Comparison of ENCODE assay signal across 20 cellular contexts in the genomic region with DNA sequence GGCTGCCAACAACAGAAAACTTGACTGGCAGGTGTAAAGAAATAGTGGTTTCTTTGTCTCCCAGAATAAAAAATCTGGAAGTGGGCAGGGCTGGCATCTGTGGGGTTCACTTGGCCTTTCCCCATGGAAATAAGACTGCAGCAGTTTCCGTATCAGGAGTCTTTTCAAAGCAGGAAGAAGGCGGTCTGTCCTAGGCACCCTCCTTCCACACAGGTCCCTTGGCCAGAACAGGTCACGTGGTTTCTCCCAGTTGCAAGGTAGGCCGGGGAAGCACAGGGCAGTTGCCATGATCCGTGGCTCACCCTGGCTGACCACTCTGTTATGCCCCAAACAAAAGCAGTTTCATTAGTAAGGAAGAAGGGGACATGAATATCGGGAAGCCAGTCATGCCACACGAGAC. TPM values are rescaled to one million over a fixed set of nuclear protein-coding genes. Genes with fewer than 3 reads are reported as not detected.
DNase-seq lines count a peak whose midpoint lies in the region; ATAC-seq, FAIRE-seq and TF ChIP-seq lines count a peak whose summit lies in the region.
"Had no signal": no experiment of that assay in that cellular context is flagged by ENCODE, and none has a peak within 500 bp of the region (broad histone marks: within the 10 kb centered on the region; RNA-seq: fewer than 3 reads in every experiment).

No MANE protein-coding gene starts in this region.

- intact Hi-C loops in upper lobe of right lung (cut with DNase I) = no loop called here

- H3K23ac ChIP-seq in H1 (ENCODE audit: insufficient read length) (no peak overlapping the region), neuronal stem cell (ENCODE audit: low read depth, low read length, poor library complexity) (no peak overlapping the region)

- no peaks in the 10 kb centered on the region for H3K36me3 Mint-ChIP-seq in stimulated activated naive CD8-positive, alpha-beta T cell treated with anti-CD3 and anti-CD28 coated beads, Interleukin-15, Interleukin-2, amounts not matched to agents 100 ng/mL and 50 ng/mL, for 24 hours (ENCODE audit: low read depth)

- H3K14ac ChIP-seq in H1 (ENCODE audit: insufficient read length) = no peak overlapping the region
- peak overlapping the region; percentile 47 for H3K14ac ChIP-seq in neuronal stem cell (ENCODE audit: low read length)

- peak overlapping the region; percentile 41 for H3K27ac Mint-ChIP-seq in stimulated activated naive CD8-positive, alpha-beta T cell treated with anti-CD3 and anti-CD28 coated beads, Interleukin-15, Interleukin-2, amounts not matched to agents 100 ng/mL and 50 ng/mL, for 24 hours

- H4K91ac ChIP-seq in H1 (replicated peaks; ENCODE audit: insufficient read length, low read length) (peak overlapping the region; percentile 72), neuronal stem cell (ENCODE audit: low read depth, low read length, poor library complexity) (no peak overlapping the region)

- peak overlapping the region; percentile 70; the same call in 1 of the 2 replicates for H2AFZ ChIP-seq in H1 (ENCODE audit: low read length)
- H2AFZ ChIP-seq in neuronal stem cell (ENCODE audit: low read length) = peak overlapping the region; percentile 56

- no peaks in the 10 kb centered on the region for H3K9me3 Mint-ChIP-seq in stimulated activated naive CD8-positive, alpha-beta T cell treated with anti-CD3 and anti-CD28 coated beads, Interleukin-15, Interleukin-2, amounts not matched to agents 100 ng/mL and 50 ng/mL, for 24 hours

- H3K27me3 Mint-ChIP-seq in stimulated activated naive CD8-positive, alpha-beta T cell treated with anti-CD3 and anti-CD28 coated beads, Interleukin-15, Interleukin-2, amounts not matched to agents 100 ng/mL and 50 ng/mL, for 24 hours = no peaks in the 10 kb centered on the region

- no peak for ATAC-seq in stimulated activated naive CD8-positive, alpha-beta T cell treated with anti-CD3 and anti-CD28 coated beads, Interleukin-15, Interleukin-2, amounts not matched to agents 100 U/mL and 50 U/mL, for 24 hours
- ATAC-seq in upper lobe of right lung (peak; percentile 20), GM21360 (IDR thresholded peaks at IDR 0.05; ENCODE audit: unreplicated experiment) (no peak)
- ATAC-seq: Right ventricle myocardium inferior had no signal

- no peak overlapping the region for H4K5ac ChIP-seq in H1 (ENCODE audit: insufficient read length, low read depth, low read length)

- H3K36me3 ChIP-seq in H1 (ENCODE audit: control insufficient read depth in 2 of 4, insufficient read depth in 4 of 4, low read length in 3 of 4) = no peaks in the 10 kb centered on the region; a peak in 1 of 8 replicates
- H3K36me3 ChIP-seq in neuronal stem cell (replicated peaks in 1 of 2; ENCODE audit: control insufficient read depth in 2 of 2, insufficient read depth in 2 of 2, low read length in 2 of 2) = no peaks in the 10 kb centered on the region
- H3K36me3 ChIP-seq in upper lobe of right lung = no peaks in the 10 kb centered on the region

- H3K4ac ChIP-seq in H1 (replicated peaks; ENCODE audit: insufficient read length, low read depth, low read length) (no peak overlapping the region), neuronal stem cell (ENCODE audit: low read length) (no peak overlapping the region)

- H2BK15ac ChIP-seq in H1 (ENCODE audit: low read length) = no peak overlapping the region
- no peak overlapping the region for H2BK15ac ChIP-seq in neuronal stem cell (ENCODE audit: low read length)

- H3K4me1 Mint-ChIP-seq in stimulated activated naive CD8-positive, alpha-beta T cell treated with anti-CD3 and anti-CD28 coated beads, Interleukin-15, Interleukin-2, amounts not matched to agents 100 ng/mL and 50 ng/mL, for 24 hours (ENCODE audit: low read depth) = peaks cover 20% of the 10 kb centered on the region

- peaks cover 0 to 5% of the 10 kb centered on the region in 2 experiments; a peak in 1 of 4 replicates for H3K79me2 ChIP-seq in H1 (ENCODE audit: control insufficient read depth in 1 of 2, insufficient read depth in 2 of 2, low read length in 2 of 2)

- peaks cover 10% of the 10 kb centered on the region; the same call in 1 of the 2 replicates for H3K23me2 ChIP-seq in H1 (ENCODE audit: low read depth, low read length)

- no peak for TF ChIP-seq POLR2A in H1 (IDR thresholded peaks at IDR 0.05; ENCODE audit: control extremely low read depth in 1 of 2, low read depth in 2 of 2, low read length in 2 of 2)

- H3K4me3 Mint-ChIP-seq in stimulated activated naive CD8-positive, alpha-beta T cell treated with anti-CD3 and anti-CD28 coated beads, Interleukin-15, Interleukin-2, amounts not matched to agents 100 ng/mL and 50 ng/mL, for 24 hours = no peak overlapping the region

- H3K4me2 ChIP-seq in H1 (ENCODE audit: insufficient read depth in 1 of 2, low read depth in 2 of 2, low read length in 2 of 2) = no peak overlapping the region
- H3K4me2 ChIP-seq in neuronal stem cell (ENCODE audit: insufficient read depth, low read length, poor library complexity, severe bottlenecking) = no peak overlapping the region

- H3K79me1 ChIP-seq in H1 (ENCODE audit: low read depth, low read length) (no peaks in the 10 kb centered on the region), neuronal stem cell (ENCODE audit: low read depth, low read length) (no peaks in the 10 kb centered on the region)

- H2AK5ac ChIP-seq in H1 (ENCODE audit: low read depth, low read length) (no peak overlapping the region), neuronal stem cell (ENCODE audit: low read depth, low read length) (no peak overlapping the region)

- no peak for FAIRE-seq in H1 (lab: Jason Lieb, UNC)
- FAIRE-seq: A204.1, H54 had no signal

- TF ChIP-seq CTCF in H1 (IDR thresholded peaks at IDR 0.05; ENCODE audit: control extremely low read depth in 1 of 3, insufficient read depth in 1 of 3, low read depth in 1 of 3, low read length in 3 of 3) (no peak), upper lobe of right lung (IDR thresholded peaks at IDR 0.05) (no peak)

- H3K27me3 ChIP-seq in H1 (replicated peaks in 1 of 4; ENCODE audit: control insufficient read depth in 3 of 4, extremely low read depth in 1 of 4, insufficient read depth in 3 of 4, low read length in 3 of 4) = no peaks in the 10 kb centered on the region
- H3K27me3 ChIP-seq in neuronal stem cell (ENCODE audit: control insufficient read depth in 3 of 3, insufficient read depth in 3 of 3, low read depth in 1 of 3, low read length in 3 of 3) = peaks cover 0 to 8% (median 0%) of the 10 kb centered on the region in 3 experiments
- no peaks in the 10 kb centered on the region for H3K27me3 ChIP-seq in upper lobe of right lung

- H3K4me3 ChIP-seq in H1 (ENCODE audit: extremely low read depth in 1 of 4, insufficient read depth in 2 of 4, low read depth in 3 of 4, low read length in 4 of 4) = no peak overlapping the region
- H3K4me3 ChIP-seq in neuronal stem cell (ENCODE audit: low read length in 2 of 2) = no peak overlapping the region
- H3K4me3 ChIP-seq in upper lobe of right lung = no peak overlapping the region

- no peak for TF ChIP-seq EP300 in H1 (IDR thresholded peaks at IDR 0.05; ENCODE audit: borderline replicate concordance in 1 of 2, low read depth in 2 of 2, low read length in 2 of 2)

- H3K27ac ChIP-seq in H1 (ENCODE audit: low read depth, low read length) = no peak overlapping the region; the same call in 1 of the 2 replicates
- no peak overlapping the region for H3K27ac ChIP-seq in neuronal stem cell (replicated peaks; ENCODE audit: low read length)
- H3K27ac ChIP-seq in upper lobe of right lung = no peak overlapping the region
- H3K27ac ChIP-seq: C4-2B had no signal

- H4K8ac ChIP-seq in H1 (ENCODE audit: extremely low read depth, insufficient read depth, low read length) (no peak overlapping the region), neuronal stem cell (ENCODE audit: low read depth, low read length) (no peak overlapping the region)

- peaks cover 0 to 5% (median 1%) of the 10 kb centered on the region in 4 experiments; a peak in 2 of 7 replicates for H3K4me1 ChIP-seq in H1 (replicated peaks in 1 of 4; ENCODE audit: control insufficient read depth in 3 of 4, insufficient read depth in 4 of 4, low read length in 3 of 4)
- H3K4me1 ChIP-seq in neuronal stem cell (ENCODE audit: control insufficient read depth in 2 of 2, insufficient read depth in 1 of 2, low read depth in 1 of 2, low read length in 2 of 2) = peaks cover 3 to 7% of the 10 kb centered on the region in 2 donors
- no peaks in the 10 kb centered on the region for H3K4me1 ChIP-seq in upper lobe of right lung

- H2BK12ac ChIP-seq in H1 (ENCODE audit: low read depth, low read length) (0 out of 2 replicates have a peak overlapping the region, but pooled peaks have one; percentile 81), neuronal stem cell (ENCODE audit: low read length) (no peak overlapping the region)

- no peak for DNase-seq in stimulated activated naive CD8-positive, alpha-beta T cell treated with anti-CD3 and anti-CD28 coated beads, Interleukin-15, Interleukin-2, amounts not matched to agents 100 U/mL and 50 U/mL, for 24 hours
- no peak for DNase-seq in H1 (ENCODE audit: low read depth in 1 of 2, low spot score in 2 of 2)
- DNase-seq in neuronal stem cell (ENCODE audit: low spot score) = no peak
- no peak for DNase-seq in upper lobe of right lung
- DNase-seq in stimulated activated naive CD4-positive, alpha-beta T cell (lab: John Stamatoyannopoulos, UW) = no peak
- no peak for DNase-seq in NCI-H524 treated with DMSO at 0.1 percent for 48 hours (lab: John Stamatoyannopoulos, UW)
- DNase-seq: EL, KG1, NCI-H1092 treated with DMSO at 0.1 percent for 48 hours, NCI-H187 treated with DMSO at 0.1 percent for 48 hours, NCI-H446, NCI-H774 had no signal

- no peak for TF ChIP-seq RAD21 in H1 (IDR thresholded peaks at IDR 0.05 in 1 of 2, conservative IDR thresholded peaks at IDR 0.05 in 1 of 2; ENCODE audit: low read depth in 2 of 2, low read length in 2 of 2)

- H3K56ac ChIP-seq in H1 (replicated peaks; ENCODE audit: insufficient read length, low read depth, low read length) = no peak overlapping the region

- POLR2A ChIA-PET in H1 (lab: Charles Lee; ENCODE audit: partially characterized antibody) = no interaction called here

- no peaks in the 10 kb centered on the region for H3K9me3 ChIP-seq in H1 (ENCODE audit: insufficient read depth in 2 of 2, low read depth in 1 of 2, low read length in 1 of 2)
- peaks cover 0 to 3% of the 10 kb centered on the region in 2 donors for H3K9me3 ChIP-seq in neuronal stem cell (replicated peaks in 1 of 2; ENCODE audit: control insufficient read depth in 2 of 2, insufficient read depth in 1 of 2, low read depth in 1 of 2, low read length in 2 of 2)
- H3K9me3 ChIP-seq in upper lobe of right lung = no peaks in the 10 kb centered on the region

- H2BK20ac ChIP-seq in H1 (ENCODE audit: low read length) = no peak overlapping the region

- no peak overlapping the region for H2BK5ac ChIP-seq in H1 (ENCODE audit: low read depth, low read length)
- peak overlapping the region; percentile 53 for H2BK5ac ChIP-seq in neuronal stem cell (ENCODE audit: low read length)

- H2BK120ac ChIP-seq in H1 (replicated peaks; ENCODE audit: low read depth, low read length) (no peak overlapping the region), neuronal stem cell (ENCODE audit: low read depth, low read length) (no peak overlapping the region)

- H3K9ac ChIP-seq in H1 (replicated peaks in 1 of 4; ENCODE audit: extremely low read depth in 1 of 4, low read depth in 3 of 4, low read length in 3 of 4) (no peak overlapping the region), neuronal stem cell (ENCODE audit: low read depth, low read length, poor library complexity) (no peak overlapping the region)

- CTCF ChIA-PET in H1 (lab: Charles Lee; ENCODE audit: partially characterized antibody) = interaction anchor here (0.6 to 0.8 kb wide), 2 partner anchors 27 to 44 kb away, joined by 3 to 4 read pairs; no protein-coding TSS in a partner anchor

- H3K18ac ChIP-seq in H1 (ENCODE audit: extremely low read depth, low read length) (no peak overlapping the region), neuronal stem cell (ENCODE audit: low read length) (peak overlapping the region; percentile 57)

- 92% methylated on average over 7 of the region's 7 CpGs; no CpG with 5 or more reads in 1 of the 2 experiments for WGBS in H1 (ENCODE audit: extremely low coverage in 1 of 2, insufficient coverage in 1 of 2, insufficient read length in 1 of 2, insufficient replicate concordance in 2 of 2, low coverage in 1 of 2, low lambda C conversion rate in 2 of 2, missing lambda C conversion rate in 1 of 2), 2 experiments
- no CpG with 5 or more reads among the region's 7 CpGs for whole genome bisulfite sequencing in neuronal stem cell (ENCODE audit: extremely low coverage in 2 of 2, insufficient read length in 2 of 2, insufficient replicate concordance in 1 of 2), 2 donors

- peaks cover 0 to 7% of the 10 kb centered on the region in 2 experiments for H4K20me1 ChIP-seq in H1 (replicated peaks in 1 of 2; ENCODE audit: control insufficient read depth in 1 of 2, insufficient read depth in 2 of 2, low read length in 2 of 2)

RNA-seq across cellular contexts. Expression of a gene that starts 45.4 kb away (rescaled TPM):
- total RNA-seq in H1 (2021; fragmentation: NEBNext Ultra II Directional; extraction: Animal tissue kit (Norgen Biotek cat#: 25700)) = 4.1 and 4.5 TPM in 2 replicates
- polyA plus RNA-seq in H1 (2011; rRNA removed) = 2.5 and 4.9 TPM in 2 replicates
- 1.4 TPM for polyA plus RNA-seq in H1 (2011; cell fraction: cytosol; rRNA removed)
- 6.2 TPM for polyA plus RNA-seq in H1 (2011; cell fraction: nucleus; rRNA removed)
- polyA plus RNA-seq in H1 (2012, experiment 1 of 2) = 3.8 to 10.5 TPM (median 6.0 TPM) in 4 replicates
- polyA plus RNA-seq in H1 (2012, experiment 2 of 2) = 8.0 TPM
- polyA plus RNA-seq in H1 (2013, experiment 1 of 2) = 6.4 TPM
- 5.5 TPM for polyA plus RNA-seq in H1 (2013, experiment 2 of 2)
- polyA minus RNA-seq in H1 (2011; rRNA and poly(A)+ RNA removed) = 0.69 and 1.1 TPM in 2 replicates
- polyA minus RNA-seq in H1 (2011; cell fraction: cytosol; rRNA and poly(A)+ RNA removed) = 1.7 TPM
- not detected for polyA minus RNA-seq in H1 (2011; cell fraction: nucleus; rRNA and poly(A)+ RNA removed)
- polyA plus RNA-seq in neuronal stem cell (2013, experiment 1 of 2) = 1.1 TPM
- 0.84 TPM for polyA plus RNA-seq in neuronal stem cell (2013, experiment 2 of 2)
- not detected for total RNA-seq in upper lobe of right lung
- total RNA-seq: HT1080, M059J, Right ventricle myocardium inferior had no signal

RNA-seq across cellular contexts. Expression of a gene that starts 50.5 kb away (rescaled TPM):
- total RNA-seq in H1 (2021; fragmentation: NEBNext Ultra II Directional; extraction: Animal tissue kit (Norgen Biotek cat#: 25700)) = 7.7 and 9.8 TPM in 2 replicates
- polyA plus RNA-seq in H1 (2011; rRNA removed) = 6.3 and 8.3 TPM in 2 replicates
- polyA plus RNA-seq in H1 (2011; cell fraction: cytosol; rRNA removed) = 6.1 TPM
- 16.9 TPM for polyA plus RNA-seq in H1 (2011; cell fraction: nucleus; rRNA removed)
- 12.4 to 16.0 TPM (median 13.1 TPM) in 4 replicates for polyA plus RNA-seq in H1 (2012, experiment 1 of 2)
- polyA plus RNA-seq in H1 (2012, experiment 2 of 2) = 9.8 TPM
- 16.6 TPM for polyA plus RNA-seq in H1 (2013, experiment 1 of 2)
- 17.1 TPM for polyA plus RNA-seq in H1 (2013, experiment 2 of 2)
- polyA minus RNA-seq in H1 (2011; rRNA and poly(A)+ RNA removed) = 4.7 and 6.5 TPM in 2 replicates
- polyA minus RNA-seq in H1 (2011; cell fraction: cytosol; rRNA and poly(A)+ RNA removed) = 5.9 TPM
- 6.0 TPM for polyA minus RNA-seq in H1 (2011; cell fraction: nucleus; rRNA and poly(A)+ RNA removed)
- polyA plus RNA-seq in neuronal stem cell (2013, experiment 1 of 2) = 0.07 TPM
- polyA plus RNA-seq in neuronal stem cell (2013, experiment 2 of 2) = not detected
- total RNA-seq in upper lobe of right lung = not detected
- total RNA-seq: HT1080, M059J had no signal
